8 cellular contexts compared by ENCODE assay signal in genomic region chr12:2004113-2004929, GRCh38. TPM values are rescaled to one million over a fixed set of nuclear protein-coding genes. Genes with fewer than 3 reads are reported as not detected.
A peak's percentile ranks its signal among the peaks of the same experiment; 100 is the strongest.
DNase-seq lines count a peak whose midpoint lies in the region; ATAC-seq and TF ChIP-seq lines count a peak whose summit lies in the region.

Gene DCP1B, minus strand, starts transcription at chr12:2004457. Its CDS starts 26 bp downstream, at chr12:2004431.

- H3K36me3 Mint-ChIP-seq in activated T-cell treated with anti-CD3 and anti-CD28 coated beads, Interleukin-2, amount 50 U/mL, for 24 hours (ENCODE audit: low read depth) = peaks cover 9% of the 10 kb centered on the region

- peak within 1 kb of the TSS; percentile 98 for H3K27ac Mint-ChIP-seq in activated T-cell treated with anti-CD3 and anti-CD28 coated beads, Interleukin-2, amount 50 U/mL, for 24 hours

- peaks cover 9 to 10% of the 10 kb centered on the region in 2 donors for H3K4me1 ChIP-seq in mucosa of rectum (ENCODE audit: control insufficient read depth in 2 of 2, insufficient read depth in 2 of 2, low read length in 2 of 2)

- TF ChIP-seq POLR2A in erythroblast (IDR thresholded peaks at IDR 0.05; ENCODE audit: low read length) = peak; percentile 90

- H3K27me3 Mint-ChIP-seq in activated T-cell treated with anti-CD3 and anti-CD28 coated beads, Interleukin-2, amount 50 U/mL, for 24 hours = no peaks in the 10 kb centered on the region

- H3K4me3 ChIP-seq in Jurkat, Clone E6-1 (ENCODE audit: low read length) = peak within 1 kb of the TSS; percentile 66
- peak within 1 kb of the TSS; percentile 92 to 99 for H3K4me3 ChIP-seq in mucosa of rectum (ENCODE audit: low read length in 2 of 2)

- ATAC-seq in GM21576 (IDR thresholded peaks at IDR 0.05; ENCODE audit: unreplicated experiment) = peak; percentile 97

- no peaks in the 10 kb centered on the region for H3K36me3 ChIP-seq in mucosa of rectum (ENCODE audit: control insufficient read depth in 2 of 2, insufficient read depth in 2 of 2, low read length in 2 of 2)

- peaks cover 38% of the 10 kb centered on the region for H3K4me1 Mint-ChIP-seq in activated T-cell treated with anti-CD3 and anti-CD28 coated beads, Interleukin-2, amount 50 U/mL, for 24 hours (ENCODE audit: low read depth)

- H3K9ac ChIP-seq in mucosa of rectum (ENCODE audit: low read depth in 1 of 2, low read length in 2 of 2) = peak within 1 kb of the TSS; percentile 95 to 98

- H3K27ac ChIP-seq in mucosa of rectum (ENCODE audit: low read depth in 2 of 2, low read length in 2 of 2) = peak within 1 kb of the TSS; percentile 89 to 93

- peak within 1 kb of the TSS; percentile 100 for H3K4me3 Mint-ChIP-seq in activated T-cell treated with anti-CD3 and anti-CD28 coated beads, Interleukin-2, amount 50 U/mL, for 24 hours

- no peaks in the 10 kb centered on the region for H3K9me3 Mint-ChIP-seq in activated T-cell treated with anti-CD3 and anti-CD28 coated beads, Interleukin-2, amount 50 U/mL, for 24 hours

- H3K27me3 ChIP-seq in mucosa of rectum (ENCODE audit: control insufficient read depth in 2 of 2, insufficient read depth in 2 of 2, low read length in 2 of 2) = no peaks in the 10 kb centered on the region

- no peaks in the 10 kb centered on the region for H3K9me3 ChIP-seq in mucosa of rectum (ENCODE audit: control insufficient read depth in 2 of 2, low read length in 2 of 2)

- peak; percentile 94 for DNase-seq in DMS153 treated with DMSO at 0.1 percent for 48 hours (lab: John Stamatoyannopoulos, UW; ENCODE audit: unreplicated experiment)
- DNase-seq in Jurkat, Clone E6-1 (ENCODE audit: low read depth, low spot score) = peak; percentile 96
- DNase-seq in activated T-cell treated with anti-CD3 and anti-CD28 coated beads, Interleukin-2, amount 50 U/mL, for 24 hours = peak; percentile 93
- DNase-seq in erythroblast (lab: John Stamatoyannopoulos, UW) = peak; percentile 97 to 98
- peak; percentile 95 for DNase-seq in stimulated activated CD8-positive, alpha-beta memory T cell treated with anti-CD3 and anti-CD28 coated beads, Interleukin-4, amount 100 ng/mL, for 48 hours

TF ChIP-seq in PFSK-1, 5 proteins besides CTCF, POLR2A, EP300 and RAD21:
- TF ChIP-seq FOXP2 (optimal IDR thresholded peaks at IDR 0.05; ENCODE audit: borderline replicate concordance, extremely low read depth, extremely low read length, insufficient read depth) (peak; percentile 96), POLR2AphosphoS5 (IDR thresholded peaks at IDR 0.05; ENCODE audit: low read depth, low read length) (peak; percentile 64), SIN3A (IDR thresholded peaks at IDR 0.05; ENCODE audit: borderline replicate concordance, insufficient read depth, low read length) (peak; percentile 14; the same call in 1 of the 2 replicates), TAF1 (IDR thresholded peaks at IDR 0.05; ENCODE audit: borderline replicate concordance, insufficient read depth, low read length) (peak; percentile 65; the same call in 1 of the 2 replicates)
- TF ChIP-seq, protein P1, sequence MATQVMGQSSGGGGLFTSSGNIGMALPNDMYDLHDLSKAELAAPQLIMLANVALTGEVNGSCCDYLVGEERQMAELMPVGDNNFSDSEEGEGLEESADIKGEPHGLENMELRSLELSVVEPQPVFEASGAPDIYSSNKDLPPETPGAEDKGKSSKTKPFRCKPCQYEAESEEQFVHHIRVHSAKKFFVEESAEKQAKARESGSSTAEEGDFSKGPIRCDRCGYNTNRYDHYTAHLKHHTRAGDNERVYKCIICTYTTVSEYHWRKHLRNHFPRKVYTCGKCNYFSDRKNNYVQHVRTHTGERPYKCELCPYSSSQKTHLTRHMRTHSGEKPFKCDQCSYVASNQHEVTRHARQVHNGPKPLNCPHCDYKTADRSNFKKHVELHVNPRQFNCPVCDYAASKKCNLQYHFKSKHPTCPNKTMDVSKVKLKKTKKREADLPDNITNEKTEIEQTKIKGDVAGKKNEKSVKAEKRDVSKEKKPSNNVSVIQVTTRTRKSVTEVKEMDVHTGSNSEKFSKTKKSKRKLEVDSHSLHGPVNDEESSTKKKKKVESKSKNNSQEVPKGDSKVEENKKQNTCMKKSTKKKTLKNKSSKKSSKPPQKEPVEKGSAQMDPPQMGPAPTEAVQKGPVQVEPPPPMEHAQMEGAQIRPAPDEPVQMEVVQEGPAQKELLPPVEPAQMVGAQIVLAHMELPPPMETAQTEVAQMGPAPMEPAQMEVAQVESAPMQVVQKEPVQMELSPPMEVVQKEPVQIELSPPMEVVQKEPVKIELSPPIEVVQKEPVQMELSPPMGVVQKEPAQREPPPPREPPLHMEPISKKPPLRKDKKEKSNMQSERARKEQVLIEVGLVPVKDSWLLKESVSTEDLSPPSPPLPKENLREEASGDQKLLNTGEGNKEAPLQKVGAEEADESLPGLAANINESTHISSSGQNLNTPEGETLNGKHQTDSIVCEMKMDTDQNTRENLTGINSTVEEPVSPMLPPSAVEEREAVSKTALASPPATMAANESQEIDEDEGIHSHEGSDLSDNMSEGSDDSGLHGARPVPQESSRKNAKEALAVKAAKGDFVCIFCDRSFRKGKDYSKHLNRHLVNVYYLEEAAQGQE (IDR thresholded peaks at IDR 0.05; ENCODE audit: insufficient read depth in 1 of 2, low read depth in 2 of 2, low read length in 2 of 2) = peak in 1 of 2 experiments; percentile 30; a peak in 1 of 4 replicates

RNA-seq across cellular contexts. Expression of gene DCP1B, which starts in this region (rescaled TPM):
- 16.3 TPM for polyA plus RNA-seq in Jurkat, Clone E6-1 (2012; ENCODE audit: insufficient read depth, insufficient read length)
- polyA plus RNA-seq in PFSK-1 (2012; ENCODE audit: insufficient read length, low read depth) = 11.4 TPM

Comparison
In these comparisons a context has a peak if more than half of its experiments do, and no peak if none do; other contexts are left out.
1. Peak in every context shown above with its lines: DNase-seq, ATAC-seq, H3K4me3 ChIP-seq and H3K27ac ChIP-seq.